ENCODE assay signal across 24 cellular contexts in genomic region chr9:88805217-88805943, GRCh38.
"Had no signal": no experiment of that assay in that cellular context is flagged by ENCODE, and none has a peak within 500 bp of the region (broad histone marks: within the 10 kb centered on the region; RNA-seq: fewer than 3 reads in every experiment).

No MANE protein-coding gene starts in this region.

- H3K4me1 ChIP-seq: esophagus squamous epithelium, prostate gland had no signal

- H3K4me3 ChIP-seq: esophagus squamous epithelium, ovary, prostate gland, spleen had no signal

- DNase-seq: activated CD4-positive, alpha-beta T cell treated with anti-CD3 and anti-CD28 coated beads for 36 hours; activated CD4-positive, CD25-positive, alpha-beta regulatory T cell; activated CD8-positive, alpha-beta memory T cell treated with anti-CD3 and anti-CD28 coated beads, Interleukin-2, amount 10 ng/mL, durations not matched to agents 7 days and 5 days; activated CD8-positive, alpha-beta T cell treated with anti-CD3 and anti-CD28 coated beads, Interleukin-2, amount 10 ng/mL, durations not matched to agents 7 days and 5 days; activated naive CD4-positive, alpha-beta T cell treated with Interleukin-2 at 50 U/mL for 16 hours; activated T-cell treated with anti-CD3 and anti-CD28 coated beads, Interleukin-2, amount 50 U/mL, for 48 hours; brain microvascular endothelial cell; central memory CD4-positive, alpha-beta T cell; effector CD4-positive, alpha-beta T cell; esophagus squamous epithelium; foreskin melanocyte; naive thymus-derived CD4-positive, alpha-beta T cell; ovary; retina; spleen; stimulated activated naive CD4-positive, alpha-beta T cell; T-helper 1 cell; trophoblast cell had no signal

- FAIRE-seq: astrocyte, endometrium, islet of Langerhans, urothelium cell line had no signal

- H3K27me3 ChIP-seq: brain microvascular endothelial cell, ovary had no signal

- H3K27ac ChIP-seq: brain microvascular endothelial cell, epithelial cell of prostate, esophagus squamous epithelium, ovary, prostate gland, spleen had no signal

- ATAC-seq: activated CD4-positive, alpha-beta T cell treated with anti-CD3 and anti-CD28 coated beads for 36 hours; activated CD8-positive, alpha-beta memory T cell treated with anti-CD3 and anti-CD28 coated beads, Interleukin-2, amount 10 ng/mL, durations not matched to agents 7 days and 5 days; activated CD8-positive, alpha-beta T cell treated with anti-CD3 and anti-CD28 coated beads, Interleukin-2, amount 10 ng/mL, durations not matched to agents 7 days and 5 days; naive thymus-derived CD4-positive, alpha-beta T cell had no signal

- H3K36me3 ChIP-seq: brain microvascular endothelial cell, esophagus squamous epithelium, ovary, prostate gland, spleen had no signal

- H3K9me3 ChIP-seq: esophagus squamous epithelium, ovary, prostate gland, spleen had no signal
